ENCODE assay signal across 8 cellular contexts in genomic region chr2:202376460-202377307, GRCh38. TPM values are rescaled to one million over a fixed set of nuclear protein-coding genes. Genes with fewer than 3 reads are reported as not detected.
A peak's percentile ranks its signal among the peaks of the same experiment; 100 is the strongest.
DNase-seq lines count a peak whose midpoint lies in the region; ATAC-seq and TF ChIP-seq lines count a peak whose summit lies in the region.

No MANE protein-coding gene starts in this region.

- peak; percentile 23 for ATAC-seq in HG02885 (IDR thresholded peaks at IDR 0.05; ENCODE audit: poor library complexity, unreplicated experiment)

- no peaks in the 10 kb centered on the region for H3K9me2 ChIP-seq in OCI-LY1 (ENCODE audit: low read depth, low read length)

- peaks cover 8% of the 10 kb centered on the region for H3K36me3 Mint-ChIP-seq in nephron progenitor cell (ENCODE audit: low read depth)

- peak overlapping the region; percentile 68; the same call in 1 of the 2 replicates for H2AFZ ChIP-seq in OCI-LY1 (ENCODE audit: low read length)

- 0% methylated on average over 48 to 56 of the region's 78 CpGs for WGBS in thyroid gland, 2 donors

- TF ChIP-seq POLR2A in thyroid gland (IDR thresholded peaks at IDR 0.05) = peak in 1 of 2 donors; percentile 13

- H3K9ac ChIP-seq in OCI-LY1 (ENCODE audit: low read length) = peak overlapping the region; percentile 64

- H3K27me3 Mint-ChIP-seq in nephron progenitor cell (ENCODE audit: low read depth, poor library complexity) = no peaks in the 10 kb centered on the region

- peaks cover 54% of the 10 kb centered on the region for H3K4me1 Mint-ChIP-seq in nephron progenitor cell

- TF ChIP-seq CTCF in OCI-LY1 (IDR thresholded peaks at IDR 0.05; ENCODE audit: low read length) (no peak), nephron progenitor cell (IDR thresholded peaks at IDR 0.05) (no peak), thyroid gland (IDR thresholded peaks at IDR 0.05) (no peak)

- H3K4me3 ChIP-seq in OCI-LY1 (ENCODE audit: low read depth, low read length, poor library complexity, severe bottlenecking) = peak overlapping the region; percentile 74
- peak overlapping the region; percentile 25 to 91 (median 74) for H3K4me3 ChIP-seq in thyroid gland (replicated peaks in 1 of 3)

- H3K36me3 ChIP-seq in OCI-LY1 (ENCODE audit: insufficient read depth, low read length) (no peaks in the 10 kb centered on the region), thyroid gland (no peaks in the 10 kb centered on the region)

- H3K4me1 ChIP-seq in OCI-LY1 (ENCODE audit: insufficient read depth, low read length, severe bottlenecking) = peaks cover 41% of the 10 kb centered on the region
- H3K4me1 ChIP-seq in thyroid gland = peaks cover 14 to 24% of the 10 kb centered on the region in 2 donors

- H3K27me3 ChIP-seq in OCI-LY1 (ENCODE audit: insufficient read depth, low read length) (no peaks in the 10 kb centered on the region; the same call in 1 of the 2 replicates), thyroid gland (no peaks in the 10 kb centered on the region)

- H3K27ac Mint-ChIP-seq in nephron progenitor cell = peak overlapping the region; percentile 99

- H3K9me3 ChIP-seq in OCI-LY1 (ENCODE audit: low read length) (no peaks in the 10 kb centered on the region), thyroid gland (no peaks in the 10 kb centered on the region)

- H4K20me1 ChIP-seq in OCI-LY1 (ENCODE audit: insufficient read depth, low read length) = no peaks in the 10 kb centered on the region

- no peaks in the 10 kb centered on the region; the same call in 1 of the 2 replicates for H3F3A ChIP-seq in OCI-LY1 (ENCODE audit: insufficient read depth, low read length)

- no peaks in the 10 kb centered on the region for H3K79me2 ChIP-seq in OCI-LY1 (ENCODE audit: insufficient read depth, low read length)

- H3K27ac ChIP-seq in OCI-LY1 (ENCODE audit: low read depth, low read length, poor library complexity, severe bottlenecking) = no peak overlapping the region
- H3K27ac ChIP-seq in thyroid gland = peak overlapping the region; percentile 91 to 98 (median 97)

- intact Hi-C loops in thyroid gland (cut with DNase I) = loop anchor here (10.0 kb wide), 1 partner anchor 638 kb away; the partner anchor contains the start of gene NBEAL1

- peak overlapping the region; percentile 78 for H3K4me2 ChIP-seq in OCI-LY1 (ENCODE audit: low read length)

- peak overlapping the region; percentile 99 for H3K4me3 Mint-ChIP-seq in nephron progenitor cell

- peak; percentile 83 for DNase-seq in NCI-H2227 treated with DMSO at 0.1 percent for 48 hours (lab: John Stamatoyannopoulos, UW)
- no peak for DNase-seq in NCI-H2227 (lab: John Stamatoyannopoulos, UW; ENCODE audit: unreplicated experiment)
- peak; percentile 28 for DNase-seq in activated T-helper 9 cell treated with anti-CD3 and anti-CD28 coated beads, Interleukin-2, amount 50 U/mL, for 16 hours (ENCODE audit: low read depth)
- peak; percentile 36 for DNase-seq in fibroblast of peridontal ligament (ENCODE audit: extremely low read depth)
- peak; percentile 50 for DNase-seq in nephron progenitor cell
- peak; percentile 55 to 57 for DNase-seq in thyroid gland

- peaks cover 4% of the 10 kb centered on the region for H3K9me3 Mint-ChIP-seq in nephron progenitor cell

RNA-seq across cellular contexts. Expression of gene BMPR2, which starts 0.6 kb away (rescaled TPM):
- 10 to 100 TPM; 50.1 to 67.0 (median 56.3) TPM for total RNA-seq in thyroid gland
